In genomic region chr17:75878174-75878998, GRCh38 we compare ENCODE assay signal across 7 cellular contexts. TPM values are rescaled to one million over a fixed set of nuclear protein-coding genes. Genes with fewer than 3 reads are reported as not detected.
DNase-seq lines count a peak whose midpoint lies in the region; ATAC-seq and TF ChIP-seq lines count a peak whose summit lies in the region.

Gene TRIM47, minus strand, starts transcription at chr17:75878581. Its CDS starts 33 bp downstream, at chr17:75878548.

- peaks cover 51% of the 10 kb centered on the region for H3K4me1 Mint-ChIP-seq in activated CD8-positive, alpha-beta T cell treated with anti-CD3 and anti-CD28 coated beads, Interleukin-2, amount 10 ng/mL, durations not matched to agents 7 days and 5 days (ENCODE audit: low read depth)
- peaks cover 16 to 17% of the 10 kb centered on the region in 2 donors for H3K4me1 Mint-ChIP-seq in natural killer cell treated with Interleukin-12 subunit alpha and Interleukin-12 subunit beta and Interleukin-15 and Interleukin-18, amount 100 ng/mL, for 72 hours (ENCODE audit: low read depth in 2 of 2)

- POLR2A ChIA-PET in activated CD8-positive, alpha-beta T cell treated with anti-CD3 and anti-CD28 coated beads, Interleukin-2, amount 10 ng/mL, durations not matched to agents 7 days and 5 days (lab: Charles Lee): interaction anchor here (1.0 to 3.9 kb wide), 10 partner anchors 14 to 103 kb away, joined by 3 to 24 read pairs (median 4); partner anchors contain the start of gene WBP2

- peaks cover 18% of the 10 kb centered on the region for H3K4me1 ChIP-seq in HUES6 (ENCODE audit: control insufficient read depth, insufficient read depth, low read length)

- peak within 1 kb of the TSS; percentile 91 for H3K4me3 Mint-ChIP-seq in activated CD8-positive, alpha-beta T cell treated with anti-CD3 and anti-CD28 coated beads, Interleukin-2, amount 10 ng/mL, durations not matched to agents 7 days and 5 days
- H3K4me3 Mint-ChIP-seq in natural killer cell treated with Interleukin-12 subunit alpha and Interleukin-12 subunit beta and Interleukin-15 and Interleukin-18, amount 100 ng/mL, for 72 hours: peak within 1 kb of the TSS; percentile 48

- peaks cover 25% of the 10 kb centered on the region for H3K27me3 ChIP-seq in HUES6 (ENCODE audit: control insufficient read depth, insufficient read depth, low read length)

- no peaks in the 10 kb centered on the region for H3K36me3 ChIP-seq in HUES6 (ENCODE audit: control insufficient read depth, insufficient read depth, low read length)

- peak; percentile 64 for DNase-seq in activated CD8-positive, alpha-beta T cell treated with anti-CD3 and anti-CD28 coated beads, Interleukin-2, amount 10 ng/mL, durations not matched to agents 7 days and 5 days
- peak; percentile 75 for DNase-seq in fibroblast of villous mesenchyme (ENCODE audit: low read depth)
- DNase-seq in natural killer cell treated with Interleukin-12 subunit alpha and Interleukin-12 subunit beta and Interleukin-15 and Interleukin-18, amount 100 ng/mL, for 72 hours (ENCODE audit: low spot score): no peak
- DNase-seq in effector CD8-positive, alpha-beta T cell (lab: John Stamatoyannopoulos, UW): no peak

- H3K9ac ChIP-seq in HUES6 (ENCODE audit: low read length): peak within 1 kb of the TSS; percentile 56

- peak; percentile 35 for TF ChIP-seq CTCF in fibroblast of villous mesenchyme (IDR thresholded peaks at IDR 0.05; ENCODE audit: insufficient read depth, low read depth, low read length)

- peak within 1 kb of the TSS; percentile 92 for H3K27ac Mint-ChIP-seq in activated CD8-positive, alpha-beta T cell treated with anti-CD3 and anti-CD28 coated beads, Interleukin-2, amount 10 ng/mL, durations not matched to agents 7 days and 5 days
- H3K27ac Mint-ChIP-seq in natural killer cell treated with Interleukin-12 subunit alpha and Interleukin-12 subunit beta and Interleukin-15 and Interleukin-18, amount 100 ng/mL, for 72 hours: no peak within 1 kb of the TSS

- H3K36me3 Mint-ChIP-seq in activated CD8-positive, alpha-beta T cell treated with anti-CD3 and anti-CD28 coated beads, Interleukin-2, amount 10 ng/mL, durations not matched to agents 7 days and 5 days (ENCODE audit: low read depth): peaks cover 26% of the 10 kb centered on the region
- no peaks in the 10 kb centered on the region for H3K36me3 Mint-ChIP-seq in natural killer cell treated with Interleukin-12 subunit alpha and Interleukin-12 subunit beta and Interleukin-15 and Interleukin-18, amount 100 ng/mL, for 72 hours

- H3K4me3 ChIP-seq in GM08714 (ENCODE audit: low read length) (peak within 1 kb of the TSS; percentile 12; the same call in 1 of the 2 replicates), HUES6 (ENCODE audit: low read depth, low read length) (peak within 1 kb of the TSS; percentile 72), fibroblast of villous mesenchyme (ENCODE audit: low read depth, low read length) (peak within 1 kb of the TSS; percentile 66)

- H3K27ac ChIP-seq in HUES6 (ENCODE audit: low read depth, low read length): no peak within 1 kb of the TSS

- H3K9me3 ChIP-seq in HUES6 (ENCODE audit: control insufficient read depth, insufficient read depth, low read depth, low read length): no peaks in the 10 kb centered on the region

- no peaks in the 10 kb centered on the region for H3K9me3 Mint-ChIP-seq in activated CD8-positive, alpha-beta T cell treated with anti-CD3 and anti-CD28 coated beads, Interleukin-2, amount 10 ng/mL, durations not matched to agents 7 days and 5 days (ENCODE audit: insufficient read depth)
- no peaks in the 10 kb centered on the region for H3K9me3 Mint-ChIP-seq in natural killer cell treated with Interleukin-12 subunit alpha and Interleukin-12 subunit beta and Interleukin-15 and Interleukin-18, amount 100 ng/mL, for 72 hours

- CTCF ChIA-PET in activated CD8-positive, alpha-beta T cell treated with anti-CD3 and anti-CD28 coated beads, Interleukin-2, amount 10 ng/mL, durations not matched to agents 7 days and 5 days (lab: Charles Lee): interaction anchor here (0.6 to 14.5 kb wide), 20 partner anchors 9 to 401 kb away, joined by 3 to 307 read pairs (median 4); partner anchors contain the start of genes GALK1, TRIM65 and WBP2

- ATAC-seq in activated CD8-positive, alpha-beta T cell treated with anti-CD3 and anti-CD28 coated beads, Interleukin-2, amount 10 ng/mL, durations not matched to agents 7 days and 5 days: peak; percentile 12
- ATAC-seq in natural killer cell treated with Interleukin-12 subunit alpha and Interleukin-12 subunit beta and Interleukin-15 and Interleukin-18, amount 100 ng/mL, for 72 hours: peak; percentile 40 to 56
- no peak for ATAC-seq in GM19455 (IDR thresholded peaks at IDR 0.05; ENCODE audit: unreplicated experiment)

- H3K27me3 Mint-ChIP-seq in activated CD8-positive, alpha-beta T cell treated with anti-CD3 and anti-CD28 coated beads, Interleukin-2, amount 10 ng/mL, durations not matched to agents 7 days and 5 days (ENCODE audit: low read depth): peaks cover 8% of the 10 kb centered on the region
- peaks cover 5 to 14% of the 10 kb centered on the region in 2 donors for H3K27me3 Mint-ChIP-seq in natural killer cell treated with Interleukin-12 subunit alpha and Interleukin-12 subunit beta and Interleukin-15 and Interleukin-18, amount 100 ng/mL, for 72 hours

RNA-seq across cellular contexts. Expression of gene TRIM47, which starts in this region (rescaled TPM):
- total RNA-seq in activated CD8-positive, alpha-beta T cell treated with anti-CD3 and anti-CD28 coated beads, Interleukin-2, amount 10 ng/mL, durations not matched to agents 7 days and 5 days: 10 to 100 TPM; 31.4 to 36.8 TPM
- 13.5 and 15.1 TPM in 2 replicates for total RNA-seq in fibroblast of villous mesenchyme
- total RNA-seq in natural killer cell treated with Interleukin-12 subunit alpha and Interleukin-12 subunit beta and Interleukin-15 and Interleukin-18, amount 100 ng/mL, for 72 hours: 1 to 10 TPM; 1.6 to 2.1 TPM

Comparison
In these comparisons a context has a peak if more than half of its experiments do, and no peak if none do; other contexts are left out.
1. H3K4me3 ChIP-seq: peak in every context shown above with its lines; median percentile 72 in HUES6; 66 in fibroblast of villous mesenchyme; 12 in GM08714.
2. DNase-seq: peak in activated CD8-positive, alpha-beta T cell treated with anti-CD3 and anti-CD28 coated beads, Interleukin-2, amount 10 ng/mL, durations not matched to agents 7 days and 5 days (single experiment) and fibroblast of villous mesenchyme (single experiment); none in natural killer cell treated with Interleukin-12 subunit alpha and Interleukin-12 subunit beta and Interleukin-15 and Interleukin-18, amount 100 ng/mL, for 72 hours (single experiment) and effector CD8-positive, alpha-beta T cell (single experiment).